14 cellular contexts compared by ENCODE assay signal in the genomic region with DNA sequence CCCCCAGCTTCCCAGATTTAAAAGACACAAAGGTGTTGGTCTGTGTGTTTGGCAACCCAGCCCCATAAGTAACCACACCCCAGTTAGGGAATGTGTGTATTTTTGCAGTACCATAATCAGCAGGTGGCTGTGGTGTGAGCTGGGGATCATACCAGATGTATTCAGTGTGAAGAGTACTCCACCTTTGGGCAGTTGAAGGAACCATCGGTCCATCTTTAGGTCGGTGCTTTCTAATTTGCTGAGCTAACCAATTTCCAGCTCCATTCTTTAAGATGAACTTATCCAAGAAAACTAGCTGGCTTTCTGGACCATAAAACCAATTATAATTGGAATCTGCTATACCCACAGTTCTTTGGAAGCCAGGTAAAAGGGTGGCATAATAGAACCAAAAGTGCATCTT. TPM values are rescaled to one million over a fixed set of nuclear protein-coding genes. Genes with fewer than 3 reads are reported as not detected.
DNase-seq lines count a peak whose midpoint lies in the region; TF ChIP-seq lines count a peak whose summit lies in the region.
"Had no signal": no experiment of that assay in that cellular context is flagged by ENCODE, and none has a peak within 500 bp of the region (broad histone marks: within the 10 kb centered on the region; RNA-seq: fewer than 3 reads in every experiment).

No MANE protein-coding gene starts in this region.

- H3K4me2 ChIP-seq in neural progenitor cell, result no peak overlapping the region

- peaks cover 17% of the 10 kb centered on the region for H3K4me1 Mint-ChIP-seq in neural progenitor cell

- H3K79me2 ChIP-seq in neural progenitor cell (ENCODE audit: low read depth), result no peaks in the 10 kb centered on the region

- H3K4me3 Mint-ChIP-seq in neural progenitor cell, result no peak overlapping the region

- peaks cover 5% of the 10 kb centered on the region for H3F3A ChIP-seq in neural progenitor cell (ENCODE audit: low read depth)

- no peaks in the 10 kb centered on the region for H3K36me3 ChIP-seq in neural progenitor cell

- H4K20me1 ChIP-seq in neural progenitor cell (ENCODE audit: low read depth), result no peaks in the 10 kb centered on the region

- no peaks in the 10 kb centered on the region for H3K27me3 Mint-ChIP-seq in neural progenitor cell (ENCODE audit: insufficient read depth, low read depth)

- no peak overlapping the region for H3K9ac ChIP-seq in neural progenitor cell

- H3K27me3 ChIP-seq in neural progenitor cell, result no peaks in the 10 kb centered on the region
- H3K27me3 ChIP-seq: gastroesophageal sphincter had no signal

- no peak overlapping the region for H2AFZ ChIP-seq in neural progenitor cell (replicated peaks)

- H3K9me3 Mint-ChIP-seq in neural progenitor cell, result peaks cover 32% of the 10 kb centered on the region

- TF ChIP-seq CTCF in coronary artery (IDR thresholded peaks at IDR 0.05) (no peak), neural progenitor cell (IDR thresholded peaks at IDR 0.05) (peak; percentile 28)

- peaks cover 60% of the 10 kb centered on the region for H3K36me3 Mint-ChIP-seq in neural progenitor cell

- H3K4me3 ChIP-seq in coronary artery (peak overlapping the region; percentile 8), neural progenitor cell (no peak overlapping the region)
- H3K4me3 ChIP-seq: gastroesophageal sphincter, lung had no signal

- H3K9me3 ChIP-seq in neural progenitor cell (ENCODE audit: low read depth), result no peaks in the 10 kb centered on the region
- H3K9me3 ChIP-seq: gastroesophageal sphincter had no signal

- H3K4me1 ChIP-seq in neural progenitor cell, result peaks cover 12% of the 10 kb centered on the region

- H3K27ac ChIP-seq in coronary artery (no peak overlapping the region), neural progenitor cell (no peak overlapping the region)
- H3K27ac ChIP-seq: gastroesophageal sphincter had no signal

- DNase-seq in NCI-H1417 (lab: John Stamatoyannopoulos, UW) (peak in 2 of 3 experiments; percentile 13 to 49), NCI-H1417 treated with DMSO at 0.1 percent for 48 hours (lab: John Stamatoyannopoulos, UW) (no peak), NCI-H226 (peak; percentile 6), coronary artery (ENCODE audit: low spot score) (no peak), neural progenitor cell (ENCODE audit: low spot score) (peak; percentile 11), NCI-H1092 treated with DMSO at 0.1 percent for 48 hours (lab: John Stamatoyannopoulos, UW) (no peak), NCI-H1092 (lab: John Stamatoyannopoulos, UW) (no peak)
- no peak for DNase-seq in stimulated activated CD4-positive, alpha-beta T cell treated with anti-CD3 and anti-CD28 coated beads, Interleukin-2, amount 100 ng/mL, for 24 hours
- DNase-seq: activated T-cell treated with anti-CD3 and anti-CD28 coated beads for 4 hours; central memory CD4-positive, alpha-beta T cell; GF-D8; trophoblast cell had no signal

- no peak overlapping the region for H3K27ac Mint-ChIP-seq in neural progenitor cell

RNA-seq across cellular contexts. Expression of a gene that starts 3.2 kb away (rescaled TPM):
- 7.1 and 8.6 TPM in 2 replicates for total RNA-seq in neural progenitor cell (ENCODE audit: low replicate concordance)

Comparison
In these comparisons a context has a peak if more than half of its experiments do, and no peak if none do; other contexts are left out.
1. DNase-seq: peak in NCI-H1417 (2 of 3), NCI-H226 (single experiment) and neural progenitor cell (single experiment); none in NCI-H1417 treated with DMSO at 0.1 percent for 48 hours (single experiment), coronary artery (single experiment), NCI-H1092 treated with DMSO at 0.1 percent for 48 hours (single experiment), stimulated activated CD4-positive, alpha-beta T cell treated with anti-CD3 and anti-CD28 coated beads, Interleukin-2, amount 100 ng/mL, for 24 hours (0 of 2) and NCI-H1092 (single experiment).